1 cellular context compared by ENCODE assay signal in genomic region chr3:56764904-56765445, GRCh38.
TF ChIP-seq lines count a peak whose summit lies in the region.

No MANE protein-coding gene starts in this region.

TF ChIP-seq in HepG2, 621 proteins besides CTCF, POLR2A, EP300 and RAD21 (continued from another document):
- no peak for TF ChIP-seq BCL3 (CRISPR knock-in tag; IDR thresholded peaks at IDR 0.05)
